In genomic region chr1:167533851-167534300, GRCh38 we compare ENCODE assay signal across 8 cellular contexts. TPM values are rescaled to one million over a fixed set of nuclear protein-coding genes. Genes with fewer than 3 reads are reported as not detected.
DNase-seq lines count a peak whose midpoint lies in the region; ATAC-seq and TF ChIP-seq lines count a peak whose summit lies in the region.

No MANE protein-coding gene starts in this region.

- POLR2A ChIA-PET in activated CD4-positive, alpha-beta T cell treated with anti-CD3 and anti-CD28 coated beads for 36 hours (lab: Charles Lee), result interaction anchor here (0.7 kb wide), 1 partner anchor 45 kb away, joined by 3 read pairs; no protein-coding TSS in a partner anchor

- no peaks in the 10 kb centered on the region for H3K9me3 ChIP-seq in left lung

- no peaks in the 10 kb centered on the region for H3K27me3 ChIP-seq in left lung

- no peaks in the 10 kb centered on the region for H3K27me3 Mint-ChIP-seq in activated CD4-positive, alpha-beta T cell treated with anti-CD3 and anti-CD28 coated beads for 36 hours

- H3K4me3 ChIP-seq in coronary artery (no peak overlapping the region), left lung (no peak overlapping the region)

- no peak overlapping the region for H3K4me3 Mint-ChIP-seq in activated CD4-positive, alpha-beta T cell treated with anti-CD3 and anti-CD28 coated beads for 36 hours

- H3K4me1 ChIP-seq in left lung, result no peaks in the 10 kb centered on the region

- no peaks in the 10 kb centered on the region for H3K36me3 Mint-ChIP-seq in activated CD4-positive, alpha-beta T cell treated with anti-CD3 and anti-CD28 coated beads for 36 hours (ENCODE audit: low read depth)

- ATAC-seq in HG03045 (IDR thresholded peaks at IDR 0.05; ENCODE audit: unreplicated experiment), result peak; percentile 72
- ATAC-seq in activated CD4-positive, alpha-beta T cell treated with anti-CD3 and anti-CD28 coated beads for 36 hours, result peak; percentile 90
- peak; percentile 98 for ATAC-seq in left lung
- ATAC-seq in HG03432 (IDR thresholded peaks at IDR 0.05; ENCODE audit: unreplicated experiment), result no peak

- no peaks in the 10 kb centered on the region for H3K9me3 Mint-ChIP-seq in activated CD4-positive, alpha-beta T cell treated with anti-CD3 and anti-CD28 coated beads for 36 hours (ENCODE audit: low read depth)

- DNase-seq in ELR (ENCODE audit: low read depth), result peak; percentile 67
- peak; percentile 51 for DNase-seq in NCI-H345 treated with DMSO at 0.1 percent for 48 hours (lab: John Stamatoyannopoulos, UW; ENCODE audit: unreplicated experiment)
- DNase-seq in activated CD4-positive, alpha-beta T cell treated with anti-CD3 and anti-CD28 coated beads for 36 hours, result peak; percentile 78
- DNase-seq in coronary artery (ENCODE audit: low spot score), result no peak
- DNase-seq in left lung, result peak in 1 of 2 donors; percentile 57
- DNase-seq in stimulated activated CD8-positive, alpha-beta memory T cell treated with anti-CD3 and anti-CD28 coated beads, Interleukin-12 subunit alpha, Interleukin-12 subunit beta, amount 100 ng/mL, for 1 hour (ENCODE audit: low read depth), result peak; percentile 50

- H3K27ac ChIP-seq in coronary artery (no peak overlapping the region), left lung (no peak overlapping the region)

- intact Hi-C loops in activated CD4-positive, alpha-beta T cell treated with anti-CD3 and anti-CD28 coated beads for 36 hours (cut with DNase I, micrococcal nuclease), result loop anchor here (1.0 to 5.0 kb wide), 6 partner anchors 92 to 467 kb away; partner anchors contain the start of gene POU2F1 (in 1 of the 2)
- intact Hi-C loops in left lung (cut with DNase I), result loop anchor here in 1 of 2 donors (10.0 kb wide), 1 partner anchor 119 kb away; no protein-coding TSS in a partner anchor

- H3K27ac Mint-ChIP-seq in activated CD4-positive, alpha-beta T cell treated with anti-CD3 and anti-CD28 coated beads for 36 hours, result no peak overlapping the region

- CTCF ChIA-PET in activated CD4-positive, alpha-beta T cell treated with anti-CD3 and anti-CD28 coated beads for 36 hours (lab: Charles Lee), result interaction anchor here (0.6 to 7.3 kb wide), 60 partner anchors 9 to 411 kb away, joined by 3 to 90 read pairs (median 4); partner anchors contain the start of genes CD247, CREG1 and POU2F1

- H3K4me1 Mint-ChIP-seq in activated CD4-positive, alpha-beta T cell treated with anti-CD3 and anti-CD28 coated beads for 36 hours, result peaks cover 4% of the 10 kb centered on the region

- TF ChIP-seq CTCF in coronary artery (IDR thresholded peaks at IDR 0.05), result peak; percentile 67
- peak; percentile 88 to 91 for TF ChIP-seq CTCF in left lung (IDR thresholded peaks at IDR 0.05)

- no peaks in the 10 kb centered on the region for H3K36me3 ChIP-seq in left lung

RNA-seq across cellular contexts. Expression of gene CD247, which starts 15.5 kb away (rescaled TPM):
- total RNA-seq in activated CD4-positive, alpha-beta T cell treated with anti-CD3 and anti-CD28 coated beads for 36 hours, result 100 to 1,000 TPM; 149 TPM
- 1 to 10 TPM; 5.3 to 5.6 TPM for total RNA-seq in left lung

RNA-seq across cellular contexts. Expression of gene CREG1, which starts 19.7 kb away (rescaled TPM):
- 1 to 10 TPM; 8.8 to 9.4 TPM for total RNA-seq in activated CD4-positive, alpha-beta T cell treated with anti-CD3 and anti-CD28 coated beads for 36 hours
- 100 to 1,000 TPM; 132 to 157 TPM for total RNA-seq in left lung

Comparison
In these comparisons a context has a peak if more than half of its experiments do, and no peak if none do; other contexts are left out.
1. RNA of gene CD247, which starts 15.5 kb away (total RNA-seq): 149 TPM in activated CD4-positive, alpha-beta T cell treated with anti-CD3 and anti-CD28 coated beads for 36 hours; 5.3 to 5.6 TPM in left lung; every median in the first group is over 10 times any median in the second.
2. RNA of gene CREG1, which starts 19.7 kb away (total RNA-seq): 132 to 157 TPM in left lung; 8.8 to 9.4 TPM in activated CD4-positive, alpha-beta T cell treated with anti-CD3 and anti-CD28 coated beads for 36 hours; every median in the first group is over 10 times any median in the second.